Comparison of ENCODE assay signal across 8 cellular contexts in genomic region chr2:210171309-210172218, GRCh38. TPM values are rescaled to one million over a fixed set of nuclear protein-coding genes. Genes with fewer than 3 reads are reported as not detected.
DNase-seq lines count a peak whose midpoint lies in the region; ATAC-seq and TF ChIP-seq lines count a peak whose summit lies in the region.

Gene KANSL1L (minus strand): TSS chr2:210171409. CDS start chr2:210154582, 16,827 bp downstream.

- H3K4me3 ChIP-seq in right lobe of liver: peak within 1 kb of the TSS; percentile 73 to 83 (median 77)

- H3K4me1 ChIP-seq in right lobe of liver: peaks cover 0 to 26% (median 5%) of the 10 kb centered on the region in 4 donors

- ATAC-seq in GM19397 (IDR thresholded peaks at IDR 0.05; ENCODE audit: unreplicated experiment): peak; percentile 75
- peak; percentile 58 for ATAC-seq in HG03565 (IDR thresholded peaks at IDR 0.05; ENCODE audit: unreplicated experiment)
- ATAC-seq in right lobe of liver: peak; percentile 88 to 95 (median 88)

- TF ChIP-seq POLR2A in right lobe of liver (IDR thresholded peaks at IDR 0.05): peak; percentile 85

- peak within 1 kb of the TSS; percentile 99 to 100 (median 100) for H3K27ac Mint-ChIP-seq in CD14-positive monocyte

- H3K36me3 ChIP-seq in right lobe of liver: no peaks in the 10 kb centered on the region

- no peaks in the 10 kb centered on the region for H3K9me3 ChIP-seq in right lobe of liver

- peak within 1 kb of the TSS; percentile 99 for H3K27ac ChIP-seq in right lobe of liver

- H3K9me3 Mint-ChIP-seq in CD14-positive monocyte: peaks cover 0 to 2% (median 0%) of the 10 kb centered on the region in 7 donors

- under 1% methylated on average over 36 of the region's 67 CpGs for WGBS in right lobe of liver (ENCODE audit: insufficient coverage, low coverage, low lambda C conversion rate, missing lambda C conversion rate)

- H3K27me3 Mint-ChIP-seq in CD14-positive monocyte (ENCODE audit: low read depth in 3 of 3): peaks cover 8 to 16% (median 8%) of the 10 kb centered on the region in 3 donors

- H3K36me3 Mint-ChIP-seq in CD14-positive monocyte: no peaks in the 10 kb centered on the region

- intact Hi-C loops in CD14-positive monocyte (cut with micrococcal nuclease): loop anchor here (2.0 to 5.0 kb wide), 2 partner anchors 169 kb away; partner anchors contain the start of gene RPE (in 2 of the 2)
- intact Hi-C loops in right lobe of liver (cut with DNase I): no loop called here

- peaks cover 22% of the 10 kb centered on the region for H3K4me1 Mint-ChIP-seq in CD14-positive monocyte

- no peaks in the 10 kb centered on the region for H3K27me3 ChIP-seq in right lobe of liver

- H3K4me3 Mint-ChIP-seq in CD14-positive monocyte: peak within 1 kb of the TSS; percentile 97 to 99

- DNase-seq in CD14-positive monocyte (ENCODE audit: low spot score): peak; percentile 97
- DNase-seq in NCI-H748 treated with DMSO at 0.1 percent for 48 hours (lab: John Stamatoyannopoulos, UW): peak; percentile 92
- peak; percentile 97 to 98 for DNase-seq in activated CD4-positive, alpha-beta T cell treated with anti-CD3 and anti-CD28 coated beads, Interleukin-2, amount 50 U/mL, for 48 hours
- peak; percentile 84 to 97 for DNase-seq in dermis microvascular lymphatic vessel endothelial cell (ENCODE audit: low read depth in 2 of 2)
- DNase-seq in right lobe of liver: peak; percentile 100
- peak; percentile 97 for DNase-seq in stimulated activated CD4-positive, alpha-beta T cell treated with anti-CD3 and anti-CD28 coated beads, Interleukin-4, amount 100 ng/mL, for 24 hours

- TF ChIP-seq CTCF in CD14-positive monocyte (IDR thresholded peaks at IDR 0.05) (no peak), right lobe of liver (IDR thresholded peaks at IDR 0.05) (no peak)

RNA-seq across cellular contexts. Expression of gene KANSL1L, which starts in this region (rescaled TPM):
- 1 to 10 TPM in 1 of 2 donors, under 1 TPM in 1; 1.00 to 1.3 TPM for polyA plus RNA-seq in CD14-positive monocyte
- total RNA-seq in dermis microvascular lymphatic vessel endothelial cell (12.2 and 19.5 TPM in 2 replicates), right lobe of liver (10 to 100 TPM in 3 of 6 experiments, 1 to 10 TPM in 3; 7.1 to 19.1 (median 11.1) TPM)

Comparison
In these comparisons a context has a peak if more than half of its experiments do, and no peak if none do; other contexts are left out.
1. Peak in every context shown above with its lines: DNase-seq, ATAC-seq, H3K4me3 ChIP-seq and H3K27ac ChIP-seq.
2. intact Hi-C loops: an anchor here in CD14-positive monocyte (2.0 to 5.0 kb wide); none called in right lobe of liver.